9 cellular contexts compared by ENCODE assay signal in the genomic region with DNA sequence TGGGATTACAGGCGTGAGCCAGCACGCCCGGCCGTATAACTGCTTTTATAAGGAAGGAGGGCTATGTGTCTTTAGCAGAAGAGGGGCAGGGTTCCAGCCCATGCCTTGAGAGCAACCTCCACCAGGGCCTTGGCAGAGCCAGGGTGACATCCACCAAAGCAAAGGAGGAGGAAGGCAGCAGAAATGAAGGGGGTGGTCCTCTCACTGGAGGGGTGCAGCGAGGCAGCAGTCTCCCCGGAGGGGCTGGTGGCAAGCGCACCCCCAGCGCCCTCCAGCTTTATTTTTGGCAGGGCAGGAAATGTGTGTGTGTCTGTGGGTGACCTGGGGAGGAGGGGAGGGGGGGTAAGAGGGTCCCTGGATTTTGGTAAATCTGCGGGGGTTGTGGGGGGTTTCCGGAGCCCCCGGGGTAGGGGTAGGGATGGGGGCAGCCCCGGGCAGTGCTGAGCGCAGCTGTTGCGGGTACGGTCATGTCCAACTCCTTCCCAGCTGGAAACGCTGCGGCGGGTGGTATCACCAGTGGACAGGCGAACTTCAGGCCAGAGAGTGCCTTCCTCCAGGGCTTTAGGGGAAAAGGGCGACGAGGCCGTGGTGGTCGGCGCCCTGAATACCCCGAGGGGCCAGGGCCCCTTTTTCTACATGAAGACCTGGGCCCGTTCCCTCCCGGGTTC. TPM values are rescaled to one million over a fixed set of nuclear protein-coding genes. Genes with fewer than 3 reads are reported as not detected.
A peak's percentile ranks its signal among the peaks of the same experiment; 100 is the strongest.
DNase-seq lines count a peak whose midpoint lies in the region; ATAC-seq and TF ChIP-seq lines count a peak whose summit lies in the region.
"Had no signal": no experiment of that assay in that cellular context is flagged by ENCODE, and none has a peak within 500 bp of the region (broad histone marks: within the 10 kb centered on the region; RNA-seq: fewer than 3 reads in every experiment).

No MANE protein-coding gene starts in this region.

- POLR2A ChIA-PET in activated naive CD8-positive, alpha-beta T cell treated with anti-CD3 and anti-CD28 coated beads, Interleukin-2, amount 10 ng/mL, durations not matched to agents 7 days and 5 days (lab: Charles Lee), result interaction anchor here (0.6 to 2.0 kb wide), 10 partner anchors 10 to 288 kb away, joined by 3 to 12 read pairs (median 4); partner anchors contain the start of gene NEK9

- peak overlapping the region; percentile 79 for H3K4me3 Mint-ChIP-seq in activated naive CD8-positive, alpha-beta T cell treated with anti-CD3 and anti-CD28 coated beads, Interleukin-2, amount 10 ng/mL, durations not matched to agents 7 days and 5 days
- no peak overlapping the region for H3K4me3 Mint-ChIP-seq in progenitor cell of endocrine pancreas (ENCODE audit: low read depth)

- H3K27ac ChIP-seq in vagina, result peak overlapping the region; percentile 24

- intact Hi-C loops in Right ventricle myocardium inferior (cut with DNase I), result no loop called here
- intact Hi-C loops in cardiac septum (cut with DNase I), result no loop called here
- intact Hi-C loops in mucosa of descending colon (cut with DNase I, micrococcal nuclease), result no loop called here
- intact Hi-C loops in vagina (cut with DNase I), result no loop called here

- peaks cover 26% of the 10 kb centered on the region for H3K4me1 Mint-ChIP-seq in activated naive CD8-positive, alpha-beta T cell treated with anti-CD3 and anti-CD28 coated beads, Interleukin-2, amount 10 ng/mL, durations not matched to agents 7 days and 5 days
- peaks cover under 1% of the 10 kb centered on the region for H3K4me1 Mint-ChIP-seq in progenitor cell of endocrine pancreas (ENCODE audit: low read depth)

- ATAC-seq in Right ventricle myocardium inferior (peak; percentile 32), mucosa of descending colon (peak; percentile 18)
- peak; percentile 11 for ATAC-seq in activated naive CD8-positive, alpha-beta T cell treated with anti-CD3 and anti-CD28 coated beads, Interleukin-2, amount 10 ng/mL, durations not matched to agents 7 days and 5 days (ENCODE audit: low read depth)

- TF ChIP-seq POLR2A in vagina (IDR thresholded peaks at IDR 0.05), result no peak

- no peaks in the 10 kb centered on the region for H3K36me3 ChIP-seq in mucosa of descending colon (ENCODE audit: low read depth)
- no peaks in the 10 kb centered on the region for H3K36me3 ChIP-seq in vagina

- no peaks in the 10 kb centered on the region for H3K27me3 ChIP-seq in vagina

- peaks cover 1% of the 10 kb centered on the region for H3K36me3 Mint-ChIP-seq in activated naive CD8-positive, alpha-beta T cell treated with anti-CD3 and anti-CD28 coated beads, Interleukin-2, amount 10 ng/mL, durations not matched to agents 7 days and 5 days
- no peaks in the 10 kb centered on the region for H3K36me3 Mint-ChIP-seq in progenitor cell of endocrine pancreas (ENCODE audit: insufficient read depth)

- H3K4me3 ChIP-seq in mucosa of descending colon, result no peak overlapping the region
- no peak overlapping the region for H3K4me3 ChIP-seq in vagina

- H3K9me3 Mint-ChIP-seq in activated naive CD8-positive, alpha-beta T cell treated with anti-CD3 and anti-CD28 coated beads, Interleukin-2, amount 10 ng/mL, durations not matched to agents 7 days and 5 days, result peaks cover 1% of the 10 kb centered on the region
- no peaks in the 10 kb centered on the region for H3K9me3 Mint-ChIP-seq in progenitor cell of endocrine pancreas (ENCODE audit: low read depth)

- peaks cover 5% of the 10 kb centered on the region for H3K27me3 Mint-ChIP-seq in activated naive CD8-positive, alpha-beta T cell treated with anti-CD3 and anti-CD28 coated beads, Interleukin-2, amount 10 ng/mL, durations not matched to agents 7 days and 5 days
- peaks cover 15% of the 10 kb centered on the region for H3K27me3 Mint-ChIP-seq in progenitor cell of endocrine pancreas

- no peaks in the 10 kb centered on the region for H3K4me1 ChIP-seq in mucosa of descending colon (ENCODE audit: low read depth)
- peaks cover 18% of the 10 kb centered on the region for H3K4me1 ChIP-seq in vagina

- H3K9me3 ChIP-seq in mucosa of descending colon (no peaks in the 10 kb centered on the region), vagina (no peaks in the 10 kb centered on the region)

- DNase-seq in Right ventricle myocardium inferior (ENCODE audit: missing footprints) (no peak), cardiac septum (ENCODE audit: low spot score) (no peak), mucosa of descending colon (peak in 1 of 3 donors; percentile 60), vagina (ENCODE audit: extremely low spot score in 2 of 2) (no peak), progenitor cell of endocrine pancreas (ENCODE audit: low spot score, unreplicated experiment) (no peak), OCI-M2 (lab: John Stamatoyannopoulos, UW; ENCODE audit: unreplicated experiment) (no peak), NCI-H748 treated with DMSO at 0.1 percent for 48 hours (lab: John Stamatoyannopoulos, UW) (no peak)
- DNase-seq in activated naive CD8-positive, alpha-beta T cell treated with anti-CD3 and anti-CD28 coated beads, Interleukin-2, amount 10 ng/mL, durations not matched to agents 7 days and 5 days, result peak; percentile 43
- DNase-seq: NCI-H2029 treated with DMSO at 0.1 percent for 48 hours had no signal

- H3K27ac Mint-ChIP-seq in activated naive CD8-positive, alpha-beta T cell treated with anti-CD3 and anti-CD28 coated beads, Interleukin-2, amount 10 ng/mL, durations not matched to agents 7 days and 5 days, result peak overlapping the region; percentile 91
- no peak overlapping the region for H3K27ac Mint-ChIP-seq in progenitor cell of endocrine pancreas

- TF ChIP-seq CTCF in mucosa of descending colon (IDR thresholded peaks at IDR 0.05) (no peak), vagina (IDR thresholded peaks at IDR 0.05) (no peak), progenitor cell of endocrine pancreas (IDR thresholded peaks at IDR 0.05; ENCODE audit: unreplicated experiment) (no peak)

RNA-seq across cellular contexts. Expression of gene FOS, which starts 55.0 kb away (rescaled TPM):
- 9.5 TPM for total RNA-seq in Right ventricle myocardium inferior
- 25.8 TPM for total RNA-seq in cardiac septum
- total RNA-seq in activated naive CD8-positive, alpha-beta T cell treated with anti-CD3 and anti-CD28 coated beads, Interleukin-2, amount 10 ng/mL, durations not matched to agents 7 days and 5 days, result 10 to 100 TPM; 60.3 to 61.7 TPM
- 100 to 1,000 TPM; 163 to 292 (median 243) TPM for total RNA-seq in mucosa of descending colon
- 884 TPM for total RNA-seq in vagina
- total RNA-seq in progenitor cell of endocrine pancreas, result 73.7 and 88.8 TPM in 2 replicates
